ENCODE assay signal across 12 cellular contexts in the genomic region with DNA sequence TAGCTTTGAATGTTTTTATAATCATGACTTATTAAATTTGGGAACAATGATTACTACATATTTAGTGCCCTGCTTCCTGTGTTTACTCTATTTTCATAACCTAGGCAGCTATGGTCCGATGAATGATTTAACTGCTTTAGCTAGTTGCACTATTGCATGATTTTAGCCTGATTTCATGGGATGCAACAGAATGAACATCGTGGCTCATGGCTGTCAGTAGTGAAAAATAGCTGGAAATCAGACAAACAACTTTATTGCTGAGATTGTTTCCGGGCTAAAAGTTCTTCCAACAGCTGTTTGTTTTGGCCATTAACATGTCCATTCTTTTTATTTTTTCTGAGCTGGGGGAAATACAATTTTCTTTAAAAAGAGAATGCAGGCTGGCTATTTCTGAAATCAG. TPM values are rescaled to one million over a fixed set of nuclear protein-coding genes. Genes with fewer than 3 reads are reported as not detected.
DNase-seq lines count a peak whose midpoint lies in the region; ATAC-seq and TF ChIP-seq lines count a peak whose summit lies in the region.
"Had no signal": no experiment of that assay in that cellular context is flagged by ENCODE, and none has a peak within 500 bp of the region (broad histone marks: within the 10 kb centered on the region; RNA-seq: fewer than 3 reads in every experiment).

A gene with protein sequence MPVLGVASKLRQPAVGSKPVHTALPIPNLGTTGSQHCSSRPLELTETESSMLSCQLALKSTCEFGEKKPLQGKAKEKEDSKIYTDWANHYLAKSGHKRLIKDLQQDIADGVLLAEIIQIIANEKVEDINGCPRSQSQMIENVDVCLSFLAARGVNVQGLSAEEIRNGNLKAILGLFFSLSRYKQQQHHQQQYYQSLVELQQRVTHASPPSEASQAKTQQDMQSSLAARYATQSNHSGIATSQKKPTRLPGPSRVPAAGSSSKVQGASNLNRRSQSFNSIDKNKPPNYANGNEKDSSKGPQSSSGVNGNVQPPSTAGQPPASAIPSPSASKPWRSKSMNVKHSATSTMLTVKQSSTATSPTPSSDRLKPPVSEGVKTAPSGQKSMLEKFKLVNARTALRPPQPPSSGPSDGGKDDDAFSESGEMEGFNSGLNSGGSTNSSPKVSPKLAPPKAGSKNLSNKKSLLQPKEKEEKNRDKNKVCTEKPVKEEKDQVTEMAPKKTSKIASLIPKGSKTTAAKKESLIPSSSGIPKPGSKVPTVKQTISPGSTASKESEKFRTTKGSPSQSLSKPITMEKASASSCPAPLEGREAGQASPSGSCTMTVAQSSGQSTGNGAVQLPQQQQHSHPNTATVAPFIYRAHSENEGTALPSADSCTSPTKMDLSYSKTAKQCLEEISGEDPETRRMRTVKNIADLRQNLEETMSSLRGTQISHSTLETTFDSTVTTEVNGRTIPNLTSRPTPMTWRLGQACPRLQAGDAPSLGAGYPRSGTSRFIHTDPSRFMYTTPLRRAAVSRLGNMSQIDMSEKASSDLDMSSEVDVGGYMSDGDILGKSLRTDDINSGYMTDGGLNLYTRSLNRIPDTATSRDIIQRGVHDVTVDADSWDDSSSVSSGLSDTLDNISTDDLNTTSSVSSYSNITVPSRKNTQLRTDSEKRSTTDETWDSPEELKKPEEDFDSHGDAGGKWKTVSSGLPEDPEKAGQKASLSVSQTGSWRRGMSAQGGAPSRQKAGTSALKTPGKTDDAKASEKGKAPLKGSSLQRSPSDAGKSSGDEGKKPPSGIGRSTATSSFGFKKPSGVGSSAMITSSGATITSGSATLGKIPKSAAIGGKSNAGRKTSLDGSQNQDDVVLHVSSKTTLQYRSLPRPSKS (N-terminal part only) (plus strand): TSS at position 393 of the 400 bp plus-strand sequence. CDS start 568 bp downstream, outside the sequence.

- no peaks in the 10 kb centered on the region for H3K9me3 Mint-ChIP-seq in nephron
- no peaks in the 10 kb centered on the region for H3K9me3 Mint-ChIP-seq in activated naive CD8-positive, alpha-beta T cell treated with anti-CD3 and anti-CD28 coated beads, Interleukin-2, amount 50 U/mL, for 24 hours
- H3K9me3 Mint-ChIP-seq: T-helper 1 cell treated with Interleukin-12 subunit alpha and Interleukin-12 subunit beta and Interleukin-4 antibody, amounts not matched to agents 30 μg/mL and 1 μg/mL, for 36 hours had no signal

- H3K36me3 ChIP-seq in uterus, result no peaks in the 10 kb centered on the region
- H3K36me3 ChIP-seq: prostate gland had no signal

- ATAC-seq in Right ventricle myocardium inferior, result peak; percentile 65
- ATAC-seq in activated naive CD8-positive, alpha-beta T cell treated with anti-CD3 and anti-CD28 coated beads, Interleukin-2, amount 50 U/mL, for 24 hours, result no peak

- H3K4me1 Mint-ChIP-seq in nephron, result peaks cover 52% of the 10 kb centered on the region
- no peaks in the 10 kb centered on the region for H3K4me1 Mint-ChIP-seq in activated naive CD8-positive, alpha-beta T cell treated with anti-CD3 and anti-CD28 coated beads, Interleukin-2, amount 50 U/mL, for 24 hours

- intact Hi-C loops in Right ventricle myocardium inferior (cut with DNase I) (no loop called here), cardiac septum (cut with DNase I) (no loop called here), uterus (cut with DNase I; ENCODE audit: low total_unique reads) (no loop called here)

- peak within 1 kb of the TSS; percentile 89 to 97 (median 93) for H3K4me3 Mint-ChIP-seq in nephron
- no peak within 1 kb of the TSS for H3K4me3 Mint-ChIP-seq in activated naive CD8-positive, alpha-beta T cell treated with anti-CD3 and anti-CD28 coated beads, Interleukin-2, amount 50 U/mL, for 24 hours
- H3K4me3 Mint-ChIP-seq: T-helper 1 cell treated with Interleukin-12 subunit alpha and Interleukin-12 subunit beta and Interleukin-4 antibody, amounts not matched to agents 30 μg/mL and 1 μg/mL, for 36 hours had no signal

- H3K27me3 ChIP-seq in uterus, result no peaks in the 10 kb centered on the region

- no peak for TF ChIP-seq POLR2A in uterus (IDR thresholded peaks at IDR 0.05)

- H3K36me3 Mint-ChIP-seq in nephron (ENCODE audit: low read depth), result no peaks in the 10 kb centered on the region
- no peaks in the 10 kb centered on the region for H3K36me3 Mint-ChIP-seq in activated naive CD8-positive, alpha-beta T cell treated with anti-CD3 and anti-CD28 coated beads, Interleukin-2, amount 50 U/mL, for 24 hours (ENCODE audit: low read depth)

- no peak for DNase-seq in Right ventricle myocardium inferior (ENCODE audit: missing footprints)
- DNase-seq in cardiac septum (ENCODE audit: low spot score), result no peak
- DNase-seq in fibroblast of peridontal ligament (ENCODE audit: extremely low read depth), result peak; percentile 22
- no peak for DNase-seq in uterus
- DNase-seq in NCI-H2171 (lab: John Stamatoyannopoulos, UW), result no peak
- no peak for DNase-seq in NCI-H128 (lab: John Stamatoyannopoulos, UW; ENCODE audit: unreplicated experiment)
- no peak for DNase-seq in activated naive CD8-positive, alpha-beta T cell treated with anti-CD3 and anti-CD28 coated beads, Interleukin-2, amount 50 U/mL, for 24 hours
- DNase-seq: EL had no signal

- TF ChIP-seq CTCF in nephron (IDR thresholded peaks at IDR 0.05; ENCODE audit: unreplicated experiment in 3 of 3) (no peak), uterus (IDR thresholded peaks at IDR 0.05) (no peak)

- H3K27ac ChIP-seq in uterus, result peak within 1 kb of the TSS; percentile 7 to 64
- H3K27ac ChIP-seq: 22Rv1 had no signal

- no peak within 1 kb of the TSS for H3K4me3 ChIP-seq in uterus

- no peaks in the 10 kb centered on the region for H3K9me3 ChIP-seq in uterus
- H3K9me3 ChIP-seq: prostate gland had no signal

- peak within 1 kb of the TSS; percentile 98 for H3K27ac Mint-ChIP-seq in nephron
- H3K27ac Mint-ChIP-seq in activated naive CD8-positive, alpha-beta T cell treated with anti-CD3 and anti-CD28 coated beads, Interleukin-2, amount 50 U/mL, for 24 hours, result no peak within 1 kb of the TSS
- H3K27ac Mint-ChIP-seq: T-helper 1 cell treated with Interleukin-12 subunit alpha and Interleukin-12 subunit beta and Interleukin-4 antibody, amounts not matched to agents 30 μg/mL and 1 μg/mL, for 36 hours had no signal

- H3K27me3 Mint-ChIP-seq in nephron (ENCODE audit: low read depth), result peaks cover 4% of the 10 kb centered on the region
- H3K27me3 Mint-ChIP-seq in activated naive CD8-positive, alpha-beta T cell treated with anti-CD3 and anti-CD28 coated beads, Interleukin-2, amount 50 U/mL, for 24 hours, result no peaks in the 10 kb centered on the region

- H3K4me1 ChIP-seq in uterus, result no peaks in the 10 kb centered on the region
- H3K4me1 ChIP-seq: prostate gland had no signal

RNA-seq across cellular contexts. Expression of the gene that starts here (rescaled TPM):
- total RNA-seq in Right ventricle myocardium inferior (2.6 TPM), cardiac septum (2.9 TPM), uterus (10 to 100 TPM in 3 of 4 donors, 1 to 10 TPM in 1; 7.2 to 33.9 (median 13.0) TPM)
